11 cellular contexts compared by ENCODE assay signal in genomic region chr4:173448919-173449641, GRCh38. TPM values are rescaled to one million over a fixed set of nuclear protein-coding genes. Genes with fewer than 3 reads are reported as not detected.
DNase-seq lines count a peak whose midpoint lies in the region; ATAC-seq and FAIRE-seq lines count a peak whose summit lies in the region.
"Had no signal": no experiment of that assay in that cellular context is flagged by ENCODE, and none has a peak within 500 bp of the region (broad histone marks: within the 10 kb centered on the region; RNA-seq: fewer than 3 reads in every experiment).

No MANE protein-coding gene starts in this region.

- no peak overlapping the region for H3K4me3 ChIP-seq in CD8-positive, alpha-beta memory T cell (ENCODE audit: low read length)
- H3K4me3 ChIP-seq: ovary had no signal

- ATAC-seq in Right ventricle myocardium inferior: peak; percentile 88
- ATAC-seq in HG03575 (IDR thresholded peaks at IDR 0.05; ENCODE audit: extremely low read depth, insufficient number of reproducible peaks, low FRiP score, unreplicated experiment): peak; percentile 53
- ATAC-seq in stimulated activated memory B cell treated with anti-CD40 and anti-IgM and Interleukin-4, amounts not matched to agents 10 μg/mL and 1 μg/mL and 100 μg/mL, for 72 hours: no peak

- H3K27ac ChIP-seq in CD8-positive, alpha-beta memory T cell (ENCODE audit: low read depth, low read length): no peak overlapping the region
- H3K27ac ChIP-seq: ovary had no signal

- no peak overlapping the region for H3K4me3 Mint-ChIP-seq in CD8-positive, alpha-beta memory T cell
- no peak overlapping the region for H3K4me3 Mint-ChIP-seq in stimulated activated memory B cell treated with anti-CD40 and anti-IgM and Interleukin-4, amounts not matched to agents 10 μg/mL and 1 μg/mL and 100 μg/mL, for 72 hours

- FAIRE-seq in urothelium cell line (lab: Jason Lieb, UNC): no peak
- FAIRE-seq: H1 had no signal

- no peak for DNase-seq in Right ventricle myocardium inferior (ENCODE audit: missing footprints)
- no peak for DNase-seq in cardiac septum (ENCODE audit: low spot score)
- peak; percentile 96 for DNase-seq in cerebellar cortex (ENCODE audit: low spot score)
- DNase-seq in urothelium cell line (ENCODE audit: low spot score): no peak
- DNase-seq in CD8-positive, alpha-beta memory T cell: no peak
- no peak for DNase-seq in NCI-H1436 treated with DMSO at 0.1 percent for 48 hours (lab: John Stamatoyannopoulos, UW)
- DNase-seq: ovary, PC-3 had no signal

- H3K4me1 Mint-ChIP-seq in CD8-positive, alpha-beta memory T cell: no peaks in the 10 kb centered on the region
- no peaks in the 10 kb centered on the region for H3K4me1 Mint-ChIP-seq in stimulated activated memory B cell treated with anti-CD40 and anti-IgM and Interleukin-4, amounts not matched to agents 10 μg/mL and 1 μg/mL and 100 μg/mL, for 72 hours

- POLR2A ChIA-PET in CD8-positive, alpha-beta memory T cell (lab: Charles Lee): no interaction called here

- intact Hi-C loops in Right ventricle myocardium inferior (cut with DNase I) (no loop called here), cardiac septum (cut with DNase I) (loop anchor here (2.0 kb wide), 1 partner anchor 38 kb away; no protein-coding TSS in a partner anchor)

- H3K27me3 Mint-ChIP-seq in CD8-positive, alpha-beta memory T cell: peaks cover 0 to 2% of the 10 kb centered on the region in 2 donors
- H3K27me3 Mint-ChIP-seq in stimulated activated memory B cell treated with anti-CD40 and anti-IgM and Interleukin-4, amounts not matched to agents 10 μg/mL and 1 μg/mL and 100 μg/mL, for 72 hours: no peaks in the 10 kb centered on the region

- H3K27ac Mint-ChIP-seq in CD8-positive, alpha-beta memory T cell: no peak overlapping the region
- no peak overlapping the region for H3K27ac Mint-ChIP-seq in stimulated activated memory B cell treated with anti-CD40 and anti-IgM and Interleukin-4, amounts not matched to agents 10 μg/mL and 1 μg/mL and 100 μg/mL, for 72 hours

- no peaks in the 10 kb centered on the region for H3K9me3 Mint-ChIP-seq in CD8-positive, alpha-beta memory T cell
- H3K9me3 Mint-ChIP-seq in stimulated activated memory B cell treated with anti-CD40 and anti-IgM and Interleukin-4, amounts not matched to agents 10 μg/mL and 1 μg/mL and 100 μg/mL, for 72 hours: no peaks in the 10 kb centered on the region

- H3K9me3 ChIP-seq in CD8-positive, alpha-beta memory T cell (ENCODE audit: low read length): no peaks in the 10 kb centered on the region
- H3K9me3 ChIP-seq: ovary had no signal

- no peaks in the 10 kb centered on the region for H3K27me3 ChIP-seq in CD8-positive, alpha-beta memory T cell (ENCODE audit: insufficient read depth, low read length, poor library complexity, severe bottlenecking)
- H3K27me3 ChIP-seq: ovary had no signal

- no peaks in the 10 kb centered on the region for H3K36me3 ChIP-seq in CD8-positive, alpha-beta memory T cell (ENCODE audit: insufficient read depth, low read length)
- H3K36me3 ChIP-seq: ovary had no signal

- H3K36me3 Mint-ChIP-seq in CD8-positive, alpha-beta memory T cell: peaks cover 0 to 5% (median 3%) of the 10 kb centered on the region in 3 donors
- H3K36me3 Mint-ChIP-seq in stimulated activated memory B cell treated with anti-CD40 and anti-IgM and Interleukin-4, amounts not matched to agents 10 μg/mL and 1 μg/mL and 100 μg/mL, for 72 hours: no peaks in the 10 kb centered on the region

- CTCF ChIA-PET in CD8-positive, alpha-beta memory T cell (lab: Charles Lee): no interaction called here

- H3K4me1 ChIP-seq in CD8-positive, alpha-beta memory T cell (ENCODE audit: insufficient read depth, low read length): no peaks in the 10 kb centered on the region

RNA-seq across cellular contexts. Expression of gene SCRG1, which starts 50.2 kb away (rescaled TPM):
- total RNA-seq in Right ventricle myocardium inferior: 0.76 TPM
- 1.1 TPM for total RNA-seq in cardiac septum
- not detected for total RNA-seq in CD8-positive, alpha-beta memory T cell
- polyA plus RNA-seq in CD8-positive, alpha-beta memory T cell: not detected
- total RNA-seq: H1, PC-3 had no signal
- polyA plus RNA-seq: H1 had no signal
